ENCODE assay signal across 8 cellular contexts in the genomic region with DNA sequence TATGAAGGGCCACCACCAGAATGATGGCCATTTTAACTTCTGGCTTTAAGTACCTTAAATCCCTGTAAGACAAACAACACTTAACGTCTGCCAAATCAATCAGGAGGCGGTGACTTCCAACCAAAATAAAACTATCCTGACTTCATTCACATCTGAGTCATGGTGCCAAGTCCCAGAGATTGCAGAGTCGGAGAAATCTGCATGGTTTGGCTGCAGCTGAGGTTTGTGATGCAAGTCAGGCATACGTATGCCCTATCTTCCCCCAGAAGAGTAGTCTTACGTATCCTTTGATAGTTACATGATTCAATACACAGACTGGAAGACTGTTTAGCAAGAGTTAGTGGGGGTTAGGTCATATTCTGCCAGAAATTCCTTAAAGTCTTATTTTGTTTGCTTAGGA. TPM values are rescaled to one million over a fixed set of nuclear protein-coding genes. Genes with fewer than 3 reads are reported as not detected.
DNase-seq lines count a peak whose midpoint lies in the region; ATAC-seq and TF ChIP-seq lines count a peak whose summit lies in the region.

No MANE protein-coding gene starts in this region.

- peaks cover 5% of the 10 kb centered on the region for H3K4me1 ChIP-seq in endodermal cell (ENCODE audit: control insufficient read depth, insufficient read depth, low read length)

- peaks cover 48% of the 10 kb centered on the region for H3K4me1 Mint-ChIP-seq in endodermal cell
- peaks cover 23 to 26% of the 10 kb centered on the region in 2 donors for H3K4me1 Mint-ChIP-seq in natural killer cell treated with Interleukin-12 subunit alpha and Interleukin-12 subunit beta and Interleukin-15 and Interleukin-18, amount 100 ng/mL, for 72 hours (ENCODE audit: low read depth in 2 of 2)

- H3K36me3 ChIP-seq in BJ (ENCODE audit: control insufficient read depth, insufficient read depth, low read length), result no peaks in the 10 kb centered on the region
- no peaks in the 10 kb centered on the region for H3K36me3 ChIP-seq in endodermal cell (ENCODE audit: control insufficient read depth, insufficient read depth, low read length)

- TF ChIP-seq CTCF in BJ (IDR thresholded peaks at IDR 0.05; ENCODE audit: insufficient read depth, low read depth, low read length) (no peak), endodermal cell (conservative IDR thresholded peaks at IDR 0.05) (no peak)

- POLR2A ChIA-PET in BJ (lab: Charles Lee), result no interaction called here

- peaks cover 3% of the 10 kb centered on the region for H3K36me3 Mint-ChIP-seq in endodermal cell (ENCODE audit: low read depth)
- H3K36me3 Mint-ChIP-seq in natural killer cell treated with Interleukin-12 subunit alpha and Interleukin-12 subunit beta and Interleukin-15 and Interleukin-18, amount 100 ng/mL, for 72 hours, result no peaks in the 10 kb centered on the region

- no peak overlapping the region for H3K27ac Mint-ChIP-seq in endodermal cell
- H3K27ac Mint-ChIP-seq in natural killer cell treated with Interleukin-12 subunit alpha and Interleukin-12 subunit beta and Interleukin-15 and Interleukin-18, amount 100 ng/mL, for 72 hours, result peak overlapping the region in 1 of 2 donors; percentile 41

- no peaks in the 10 kb centered on the region for H3K9me3 ChIP-seq in endodermal cell (ENCODE audit: control insufficient read depth, low read length)

- H3K9me3 Mint-ChIP-seq in endodermal cell, result no peaks in the 10 kb centered on the region
- no peaks in the 10 kb centered on the region for H3K9me3 Mint-ChIP-seq in natural killer cell treated with Interleukin-12 subunit alpha and Interleukin-12 subunit beta and Interleukin-15 and Interleukin-18, amount 100 ng/mL, for 72 hours

- 90 to 91% methylated on average over 5 of the region's 5 CpGs for WGBS in endodermal cell (ENCODE audit: insufficient coverage in 1 of 2, insufficient read length in 1 of 2), 2 experiments

- H3K4me3 Mint-ChIP-seq in endodermal cell, result peak overlapping the region; percentile 85
- peak overlapping the region; percentile 76 for H3K4me3 Mint-ChIP-seq in natural killer cell treated with Interleukin-12 subunit alpha and Interleukin-12 subunit beta and Interleukin-15 and Interleukin-18, amount 100 ng/mL, for 72 hours

- ATAC-seq in natural killer cell treated with Interleukin-12 subunit alpha and Interleukin-12 subunit beta and Interleukin-15 and Interleukin-18, amount 100 ng/mL, for 72 hours, result no peak

- no peak overlapping the region for H3K27ac ChIP-seq in endodermal cell (ENCODE audit: low read depth, low read length)

- H3K9ac ChIP-seq in endodermal cell (ENCODE audit: extremely low read depth, low read length, poor library complexity, severe bottlenecking), result no peak overlapping the region

- CTCF ChIA-PET in BJ (lab: Yijun Ruan, JAX), result interaction anchor here (0.6 to 5.9 kb wide), 8 partner anchors 10 to 290 kb away, joined by 3 to 50 read pairs (median 4); no protein-coding TSS in a partner anchor

- peaks cover 21% of the 10 kb centered on the region for H3K27me3 Mint-ChIP-seq in endodermal cell (ENCODE audit: insufficient read depth)
- peaks cover 27 to 30% of the 10 kb centered on the region in 2 donors for H3K27me3 Mint-ChIP-seq in natural killer cell treated with Interleukin-12 subunit alpha and Interleukin-12 subunit beta and Interleukin-15 and Interleukin-18, amount 100 ng/mL, for 72 hours

- H3K27me3 ChIP-seq in BJ (ENCODE audit: control insufficient read depth, insufficient read depth, low read length) (no peaks in the 10 kb centered on the region), endodermal cell (ENCODE audit: control insufficient read depth, insufficient read depth, low read length, poor library complexity, severe bottlenecking) (no peaks in the 10 kb centered on the region)

- H3K4me3 ChIP-seq in BJ (ENCODE audit: low read depth, low read length) (no peak overlapping the region), endodermal cell (ENCODE audit: low read length) (peak overlapping the region; percentile 93)

- DNase-seq in BJ (ENCODE audit: low read depth), result peak; percentile 79
- peak; percentile 29 for DNase-seq in NCI-H2227 (lab: John Stamatoyannopoulos, UW; ENCODE audit: unreplicated experiment)
- no peak for DNase-seq in endodermal cell
- no peak for DNase-seq in natural killer cell treated with Interleukin-12 subunit alpha and Interleukin-12 subunit beta and Interleukin-15 and Interleukin-18, amount 100 ng/mL, for 72 hours (ENCODE audit: low spot score)
- no peak for DNase-seq in effector CD8-positive, alpha-beta T cell (lab: John Stamatoyannopoulos, UW)
- DNase-seq in activated CD4-positive, CD25-positive, alpha-beta regulatory T cell treated with anti-CD3 and anti-CD28 coated beads, Interleukin-2, amount 50 U/mL, for 72 hours, result no peak
- DNase-seq in NK-92 (lab: John Stamatoyannopoulos, UW; ENCODE audit: unreplicated experiment), result no peak
- no peak for DNase-seq in activated CD4-positive, CD25-positive, alpha-beta regulatory T cell (lab: John Stamatoyannopoulos, UW)

RNA-seq across cellular contexts. Expression of gene GAB2, which starts 1.7 kb away (rescaled TPM):
- polyA plus RNA-seq in BJ (2011; rRNA removed), result 8.4 and 12.2 TPM in 2 replicates
- 12.1 and 13.9 TPM in 2 replicates for polyA minus RNA-seq in BJ (2011; rRNA and poly(A)+ RNA removed)
- total RNA-seq in endodermal cell, result 10 to 100 TPM; 26.9 to 62.8 TPM
- 23.2 TPM for polyA plus RNA-seq in endodermal cell (2013, experiment 1 of 2)
- polyA plus RNA-seq in endodermal cell (2013, experiment 2 of 2), result 27.1 TPM
- 1 to 10 TPM; 1.9 to 8.7 TPM for total RNA-seq in natural killer cell treated with Interleukin-12 subunit alpha and Interleukin-12 subunit beta and Interleukin-15 and Interleukin-18, amount 100 ng/mL, for 72 hours

Comparison
In these comparisons a context has a peak if more than half of its experiments do, and no peak if none do; other contexts are left out.
1. DNase-seq: peak in BJ (single experiment) and NCI-H2227 (single experiment); none in endodermal cell (single experiment), natural killer cell treated with Interleukin-12 subunit alpha and Interleukin-12 subunit beta and Interleukin-15 and Interleukin-18, amount 100 ng/mL, for 72 hours (single experiment), effector CD8-positive, alpha-beta T cell (single experiment), activated CD4-positive, CD25-positive, alpha-beta regulatory T cell treated with anti-CD3 and anti-CD28 coated beads, Interleukin-2, amount 50 U/mL, for 72 hours (single experiment), NK-92 (single experiment) and activated CD4-positive, CD25-positive, alpha-beta regulatory T cell (0 of 4).